Comparison of ENCODE assay signal across 22 cellular contexts in the genomic region with DNA sequence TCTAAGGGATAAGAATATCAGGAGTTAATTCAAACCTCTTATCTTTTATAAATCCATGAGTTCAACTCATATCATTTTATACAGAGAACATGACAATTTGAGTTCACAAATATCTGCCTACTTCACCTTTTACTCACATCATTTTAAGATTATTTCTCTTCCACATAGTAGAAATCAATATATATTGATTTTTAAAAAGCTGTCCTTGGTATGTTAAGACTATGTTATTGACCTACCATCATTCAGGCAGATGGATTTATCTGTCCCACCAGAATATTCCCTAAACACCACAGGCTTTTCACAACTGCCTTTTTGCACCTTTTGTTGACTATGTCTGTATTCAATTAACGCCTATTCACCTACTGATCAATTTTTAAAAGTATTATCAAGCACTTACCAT. TPM values are rescaled to one million over a fixed set of nuclear protein-coding genes. Genes with fewer than 3 reads are reported as not detected.
DNase-seq lines count a peak whose midpoint lies in the region; ATAC-seq, FAIRE-seq and TF ChIP-seq lines count a peak whose summit lies in the region.
"Had no signal": no experiment of that assay in that cellular context is flagged by ENCODE, and none has a peak within 500 bp of the region (broad histone marks: within the 10 kb centered on the region; RNA-seq: fewer than 3 reads in every experiment).

No MANE protein-coding gene starts in this region.

- H3K27me3 ChIP-seq in SU-DHL-6 (ENCODE audit: low read length) (no peaks in the 10 kb centered on the region), gastrocnemius medialis (no peaks in the 10 kb centered on the region)
- H3K27me3 ChIP-seq: BLaER1 treated with 17β-estradiol and CSF1 and Interleukin-3, amounts not matched to agents 10 nM and 100 nM; MG63 had no signal

- ATAC-seq in stimulated activated memory B cell treated with anti-CD40 and anti-IgM and Interleukin-4, amounts not matched to agents 10 μg/mL and 1 μg/mL and 100 μg/mL, for 72 hours = no peak
- no peak for ATAC-seq in activated CD8-positive, alpha-beta memory T cell treated with anti-CD3 and anti-CD28 coated beads, Interleukin-2, amount 10 ng/mL, durations not matched to agents 7 days and 5 days
- no peak for ATAC-seq in HG03378 (IDR thresholded peaks at IDR 0.05; ENCODE audit: unreplicated experiment)
- ATAC-seq in gastrocnemius medialis = no peak

- H3K36me3 ChIP-seq in SU-DHL-6 (ENCODE audit: low read length) (peaks cover 57% of the 10 kb centered on the region), gastrocnemius medialis (peaks cover 0 to 50% of the 10 kb centered on the region in 2 donors)

- CTCF ChIA-PET in activated CD8-positive, alpha-beta memory T cell treated with anti-CD3 and anti-CD28 coated beads, Interleukin-2, amount 10 ng/mL, durations not matched to agents 7 days and 5 days (lab: Charles Lee) = interaction anchor here (1.4 kb wide), 1 partner anchor 13 kb away, joined by 3 read pairs; the partner anchor contains the start of genes CEPT1 and DRAM2

- intact Hi-C loops in gastrocnemius medialis (cut with DNase I; ENCODE audit: low total_unique reads) = no loop called here

- TF ChIP-seq POLR2A in H54 (IDR thresholded peaks at IDR 0.05; ENCODE audit: low read depth, low read length) = no peak
- TF ChIP-seq POLR2A in gastrocnemius medialis (IDR thresholded peaks at IDR 0.05) = no peak

- peak overlapping the region; percentile 91 for H3K27ac Mint-ChIP-seq in glutamatergic neuron (ENCODE audit: unreplicated experiment)
- H3K27ac Mint-ChIP-seq in stimulated activated memory B cell treated with anti-CD40 and anti-IgM and Interleukin-4, amounts not matched to agents 10 μg/mL and 1 μg/mL and 100 μg/mL, for 72 hours = peak overlapping the region; percentile 96
- no peak overlapping the region for H3K27ac Mint-ChIP-seq in activated CD8-positive, alpha-beta memory T cell treated with anti-CD3 and anti-CD28 coated beads, Interleukin-2, amount 10 ng/mL, durations not matched to agents 7 days and 5 days

- H3F3A ChIP-seq in SU-DHL-6 (ENCODE audit: insufficient read depth) = peaks cover 49% of the 10 kb centered on the region

- H3K9me3 Mint-ChIP-seq in glutamatergic neuron (ENCODE audit: unreplicated experiment) = peaks cover 4% of the 10 kb centered on the region
- peaks cover 7% of the 10 kb centered on the region for H3K9me3 Mint-ChIP-seq in stimulated activated memory B cell treated with anti-CD40 and anti-IgM and Interleukin-4, amounts not matched to agents 10 μg/mL and 1 μg/mL and 100 μg/mL, for 72 hours
- H3K9me3 Mint-ChIP-seq in activated CD8-positive, alpha-beta memory T cell treated with anti-CD3 and anti-CD28 coated beads, Interleukin-2, amount 10 ng/mL, durations not matched to agents 7 days and 5 days (ENCODE audit: low read depth) = no peaks in the 10 kb centered on the region
- H3K9me3 Mint-ChIP-seq: CD8-positive, alpha-beta memory T cell had no signal

- H3K4me2 ChIP-seq in SU-DHL-6 (ENCODE audit: low read depth, low read length, poor library complexity, severe bottlenecking) = peak overlapping the region; percentile 93
- H3K4me2 ChIP-seq: PC-9 had no signal

- peaks cover 23% of the 10 kb centered on the region for H3K79me2 ChIP-seq in SU-DHL-6 (ENCODE audit: insufficient read depth, low read length)

- in situ Hi-C loops in gastrocnemius medialis (cut with MboI; ENCODE audit: low sequenced_read_pairs in 4 of 4) = loop anchor here in 2 of 4 donors (25.0 kb wide), 1 partner anchor 636 kb away; the partner anchor contains the start of gene DDX20 (in 2 of the 2)

- DNase-seq in H54 (ENCODE audit: insufficient read length, low spot score) = no peak
- DNase-seq in glutamatergic neuron = no peak
- no peak for DNase-seq in activated CD8-positive, alpha-beta memory T cell treated with anti-CD3 and anti-CD28 coated beads, Interleukin-2, amount 10 ng/mL, durations not matched to agents 7 days and 5 days
- no peak for DNase-seq in gastrocnemius medialis
- no peak for DNase-seq in hypothalamus (lab: John Stamatoyannopoulos, UW)
- DNase-seq: Calu3; CD8-positive, alpha-beta memory T cell; GDM1; MG63; NCI-H1417; NCI-H1694 treated with DMSO at 0.1 percent for 48 hours; NCI-H2081 treated with DMSO at 0.1 percent for 48 hours; NCI-H446; NCI-H526; PC-9; RPMI8226; SHP77 had no signal

- no peak overlapping the region; the same call in 1 of the 2 replicates for H3K9ac ChIP-seq in SU-DHL-6 (ENCODE audit: low read length)
- H3K9ac ChIP-seq: BLaER1 treated with 17β-estradiol and CSF1 and Interleukin-3, amounts not matched to agents 10 nM and 100 nM had no signal

- H3K4me1 ChIP-seq in gastrocnemius medialis = no peaks in the 10 kb centered on the region

- TF ChIP-seq CTCF in SU-DHL-6 (IDR thresholded peaks at IDR 0.05; ENCODE audit: insufficient read depth, low read length, poor library complexity, severe bottlenecking) (no peak), glutamatergic neuron (IDR thresholded peaks at IDR 0.05; ENCODE audit: partially characterized antibody, unreplicated experiment) (no peak), gastrocnemius medialis (IDR thresholded peaks at IDR 0.05 in 4 of 5, conservative IDR thresholded peaks at IDR 0.05 in 1 of 5) (no peak)

- no peaks in the 10 kb centered on the region for H3K9me3 ChIP-seq in SU-DHL-6 (ENCODE audit: insufficient read depth, low read length)
- no peaks in the 10 kb centered on the region for H3K9me3 ChIP-seq in gastrocnemius medialis
- H3K9me3 ChIP-seq: BLaER1 treated with 17β-estradiol and CSF1 and Interleukin-3, amounts not matched to agents 10 nM and 100 nM; MG63 had no signal

- peak overlapping the region; percentile 50 for H3K4me3 ChIP-seq in SU-DHL-6 (ENCODE audit: insufficient read depth, low read length, poor library complexity, severe bottlenecking)
- H3K4me3 ChIP-seq in gastrocnemius medialis = no peak overlapping the region
- H3K4me3 ChIP-seq: BLaER1 treated with 17β-estradiol and CSF1 and Interleukin-3, amounts not matched to agents 10 nM and 100 nM; MG63; PC-9 had no signal

- no peaks in the 10 kb centered on the region for H3K9me2 ChIP-seq in SU-DHL-6 (replicated peaks; ENCODE audit: insufficient read depth, low read length)

- H2AFZ ChIP-seq in SU-DHL-6 (ENCODE audit: low read depth, low read length, severe bottlenecking) = no peak overlapping the region
- H2AFZ ChIP-seq: PC-9 had no signal

- peaks cover 18% of the 10 kb centered on the region for H3K4me1 Mint-ChIP-seq in glutamatergic neuron (ENCODE audit: low read depth, unreplicated experiment)
- peaks cover 69% of the 10 kb centered on the region for H3K4me1 Mint-ChIP-seq in stimulated activated memory B cell treated with anti-CD40 and anti-IgM and Interleukin-4, amounts not matched to agents 10 μg/mL and 1 μg/mL and 100 μg/mL, for 72 hours
- peaks cover 14% of the 10 kb centered on the region for H3K4me1 Mint-ChIP-seq in activated CD8-positive, alpha-beta memory T cell treated with anti-CD3 and anti-CD28 coated beads, Interleukin-2, amount 10 ng/mL, durations not matched to agents 7 days and 5 days

- FAIRE-seq in H54 (lab: Jason Lieb, UNC) = peak; percentile 43
- FAIRE-seq: H1 had no signal

- H3K27me3 Mint-ChIP-seq in glutamatergic neuron (ENCODE audit: unreplicated experiment) = peaks cover 4% of the 10 kb centered on the region
- no peaks in the 10 kb centered on the region for H3K27me3 Mint-ChIP-seq in stimulated activated memory B cell treated with anti-CD40 and anti-IgM and Interleukin-4, amounts not matched to agents 10 μg/mL and 1 μg/mL and 100 μg/mL, for 72 hours
- no peaks in the 10 kb centered on the region for H3K27me3 Mint-ChIP-seq in activated CD8-positive, alpha-beta memory T cell treated with anti-CD3 and anti-CD28 coated beads, Interleukin-2, amount 10 ng/mL, durations not matched to agents 7 days and 5 days
- H3K27me3 Mint-ChIP-seq: CD8-positive, alpha-beta memory T cell had no signal

- H3K4me3 Mint-ChIP-seq in glutamatergic neuron (ENCODE audit: unreplicated experiment) = peak overlapping the region; percentile 39
- no peak overlapping the region for H3K4me3 Mint-ChIP-seq in stimulated activated memory B cell treated with anti-CD40 and anti-IgM and Interleukin-4, amounts not matched to agents 10 μg/mL and 1 μg/mL and 100 μg/mL, for 72 hours
- H3K4me3 Mint-ChIP-seq in activated CD8-positive, alpha-beta memory T cell treated with anti-CD3 and anti-CD28 coated beads, Interleukin-2, amount 10 ng/mL, durations not matched to agents 7 days and 5 days = no peak overlapping the region
- H3K4me3 Mint-ChIP-seq: CD8-positive, alpha-beta memory T cell had no signal

- H3K27ac ChIP-seq in SU-DHL-6 (ENCODE audit: low read depth, low read length) (peak overlapping the region; percentile 100), gastrocnemius medialis (no peak overlapping the region)
- H3K27ac ChIP-seq: PC-9 had no signal

- H3K36me3 Mint-ChIP-seq in glutamatergic neuron (ENCODE audit: unreplicated experiment) = no peaks in the 10 kb centered on the region
- peaks cover 65% of the 10 kb centered on the region for H3K36me3 Mint-ChIP-seq in stimulated activated memory B cell treated with anti-CD40 and anti-IgM and Interleukin-4, amounts not matched to agents 10 μg/mL and 1 μg/mL and 100 μg/mL, for 72 hours
- H3K36me3 Mint-ChIP-seq in activated CD8-positive, alpha-beta memory T cell treated with anti-CD3 and anti-CD28 coated beads, Interleukin-2, amount 10 ng/mL, durations not matched to agents 7 days and 5 days = peaks cover 54% of the 10 kb centered on the region

- no peaks in the 10 kb centered on the region for H4K20me1 ChIP-seq in SU-DHL-6 (ENCODE audit: low read depth, low read length)
- H4K20me1 ChIP-seq: BLaER1 treated with 17β-estradiol and CSF1 and Interleukin-3, amounts not matched to agents 10 nM and 100 nM had no signal

RNA-seq across cellular contexts. Expression of gene DRAM2, which starts 13.5 kb away (rescaled TPM):
- 39.7 TPM for total RNA-seq in glutamatergic neuron (ENCODE audit: unreplicated experiment)
- total RNA-seq in activated CD8-positive, alpha-beta memory T cell treated with anti-CD3 and anti-CD28 coated beads, Interleukin-2, amount 10 ng/mL, durations not matched to agents 7 days and 5 days = 10 to 100 TPM; 26.9 to 29.6 TPM
- total RNA-seq in gastrocnemius medialis = 10 to 100 TPM; 28.9 to 47.1 (median 36.7) TPM

RNA-seq across cellular contexts. Expression of gene CEPT1, which starts 13.7 kb away (rescaled TPM):
- total RNA-seq in glutamatergic neuron (ENCODE audit: unreplicated experiment) (35.6 TPM), gastrocnemius medialis (10 to 100 TPM in 2 of 4 donors, 1 to 10 TPM in 2; 8.2 to 14.8 (median 10.6) TPM)
- total RNA-seq in activated CD8-positive, alpha-beta memory T cell treated with anti-CD3 and anti-CD28 coated beads, Interleukin-2, amount 10 ng/mL, durations not matched to agents 7 days and 5 days = 10 to 100 TPM; 33.4 to 36.4 TPM
